15 cellular contexts compared by ENCODE assay signal in the genomic region with DNA sequence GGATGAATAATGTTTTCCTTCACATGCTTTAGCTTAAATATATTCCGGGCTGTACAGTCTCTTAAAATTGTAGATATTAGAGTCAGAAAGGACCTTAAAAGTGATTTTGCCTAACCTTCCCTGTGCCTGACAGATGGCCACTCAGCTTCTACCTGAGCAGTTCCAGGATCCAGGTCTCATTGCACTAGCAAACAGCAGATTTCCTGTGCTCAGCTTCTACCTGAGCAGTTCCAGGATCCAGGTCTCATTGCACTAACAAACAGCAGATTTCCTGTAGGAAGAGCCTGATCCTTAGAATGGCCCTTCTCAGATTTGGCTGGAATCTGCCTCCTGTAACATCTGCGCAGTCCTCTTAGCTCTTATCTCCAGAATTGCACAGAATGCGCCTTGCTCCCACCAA.
DNase-seq lines count a peak whose midpoint lies in the region; ATAC-seq, FAIRE-seq and TF ChIP-seq lines count a peak whose summit lies in the region.
"Had no signal": no experiment of that assay in that cellular context is flagged by ENCODE, and none has a peak within 500 bp of the region (broad histone marks: within the 10 kb centered on the region; RNA-seq: fewer than 3 reads in every experiment).

No MANE protein-coding gene starts in this region.

- H3K36me3 Mint-ChIP-seq in endothelial cell (ENCODE audit: low read depth, unreplicated experiment) = no peaks in the 10 kb centered on the region
- peaks cover 2 to 3% of the 10 kb centered on the region in 2 donors for H3K36me3 Mint-ChIP-seq in CD14-positive monocyte
- H3K36me3 Mint-ChIP-seq: stimulated activated effector memory CD8-positive, alpha-beta T cell treated with anti-CD3 and anti-CD28 coated beads, Interleukin-12 subunit alpha, Interleukin-12 subunit beta, amount 100 ng/mL, for 72 hours had no signal

- peak overlapping the region; percentile 45 for H3K4me2 ChIP-seq in A549
- H3K4me2 ChIP-seq in PC-9 = peak overlapping the region; percentile 48
- H3K4me2 ChIP-seq: GM23338 had no signal

- H3K4me3 ChIP-seq in A549 (no peak overlapping the region), PC-9 (no peak overlapping the region), sigmoid colon (no peak overlapping the region), A673 (ENCODE audit: low read depth, low read length, poor library complexity, severe bottlenecking) (no peak overlapping the region)
- H3K4me3 ChIP-seq: GM23338 had no signal

- no peaks in the 10 kb centered on the region for H3K79me2 ChIP-seq in PC-9 (ENCODE audit: low read depth)

- no peak overlapping the region for H2AFZ ChIP-seq in PC-9
- H2AFZ ChIP-seq: GM23338 had no signal

- H3F3A ChIP-seq in PC-9 (ENCODE audit: insufficient read depth, low read depth) = peaks cover 62% of the 10 kb centered on the region

- DNase-seq in A549 (ENCODE audit: low read depth in 1 of 2, low spot score in 1 of 2) = no peak
- DNase-seq in PC-9 = no peak
- DNase-seq in endothelial cell (ENCODE audit: low spot score) = no peak
- DNase-seq in sigmoid colon = no peak
- no peak for DNase-seq in CD14-positive monocyte (ENCODE audit: low spot score)
- no peak for DNase-seq in A673 (ENCODE audit: low spot score)
- no peak for DNase-seq in NCI-H2227 treated with DMSO at 0.1 percent for 48 hours (lab: John Stamatoyannopoulos, UW)
- DNase-seq: activated naive CD4-positive, alpha-beta T cell treated with Interleukin-2 at 50 U/mL for 16 hours; NCI-H345 had no signal

- ATAC-seq in A549 (no peak), GM18861 (IDR thresholded peaks at IDR 0.05; ENCODE audit: unreplicated experiment) (no peak)
- ATAC-seq: GM23338; stimulated activated effector memory CD8-positive, alpha-beta T cell treated with anti-CD3 and anti-CD28 coated beads, Interleukin-12 subunit alpha, Interleukin-12 subunit beta, amount 100 ng/mL, for 72 hours had no signal

- TF ChIP-seq POLR2A in A549 (IDR thresholded peaks at IDR 0.05; ENCODE audit: low read length) = no peak
- no peak for TF ChIP-seq POLR2A in sigmoid colon (IDR thresholded peaks at IDR 0.05)

- WGBS in A549 (ENCODE audit: missing lambda C conversion rate) = 87% methylated on average over 3 of the region's 3 CpGs
- 89 to 96% methylated on average over 3 of the region's 3 CpGs for WGBS in sigmoid colon, 2 donors

- H3K4me3 Mint-ChIP-seq in endothelial cell (ENCODE audit: unreplicated experiment) = no peak overlapping the region
- H3K4me3 Mint-ChIP-seq in CD14-positive monocyte = no peak overlapping the region
- H3K4me3 Mint-ChIP-seq: brain; GM23338; stimulated activated effector memory CD8-positive, alpha-beta T cell treated with anti-CD3 and anti-CD28 coated beads, Interleukin-12 subunit alpha, Interleukin-12 subunit beta, amount 100 ng/mL, for 72 hours had no signal

- H3K9me3 Mint-ChIP-seq in endothelial cell (ENCODE audit: unreplicated experiment) (no peaks in the 10 kb centered on the region), CD14-positive monocyte (peaks cover 0 to 2% (median 0%) of the 10 kb centered on the region in 7 donors)
- H3K9me3 Mint-ChIP-seq: GM23338; IgD-negative memory B cell; stimulated activated effector memory CD8-positive, alpha-beta T cell treated with anti-CD3 and anti-CD28 coated beads, Interleukin-12 subunit alpha, Interleukin-12 subunit beta, amount 100 ng/mL, for 72 hours had no signal

- CTCF ChIA-PET in A549 (lab: Yijun Ruan, JAX) (interaction anchor here (0.6 to 1.4 kb wide), 4 partner anchors 8 to 1287 kb away, joined by 3 read pairs; no protein-coding TSS in a partner anchor), PC-9 (lab: Charles Lee) (no interaction called here), A673 (lab: Charles Lee) (interaction anchor here (0.6 kb wide), 1 partner anchor 256 kb away, joined by 3 read pairs; no protein-coding TSS in a partner anchor)

- H3K27ac ChIP-seq in A549 = peak overlapping the region; percentile 92 to 93
- H3K27ac ChIP-seq in PC-9 = peak overlapping the region; percentile 83
- peak overlapping the region in 3 of 4 donors; percentile 0 to 73 (median 73) for H3K27ac ChIP-seq in sigmoid colon
- H3K27ac ChIP-seq in A673 (ENCODE audit: low read depth, low read length, poor library complexity, severe bottlenecking) = no peak overlapping the region

- TF ChIP-seq CTCF in A549 (IDR thresholded peaks at IDR 0.05) (no peak), PC-9 (conservative IDR thresholded peaks at IDR 0.05) (no peak), endothelial cell (IDR thresholded peaks at IDR 0.05; ENCODE audit: unreplicated experiment) (no peak), sigmoid colon (IDR thresholded peaks at IDR 0.05) (no peak), CD14-positive monocyte (IDR thresholded peaks at IDR 0.05) (no peak), A673 (conservative IDR thresholded peaks at IDR 0.05; ENCODE audit: low read depth, low read length) (no peak)

- peak overlapping the region; percentile 72 for H3K27ac Mint-ChIP-seq in endothelial cell (ENCODE audit: unreplicated experiment)
- H3K27ac Mint-ChIP-seq in CD14-positive monocyte = no peak overlapping the region
- H3K27ac Mint-ChIP-seq: GM23338; stimulated activated effector memory CD8-positive, alpha-beta T cell treated with anti-CD3 and anti-CD28 coated beads, Interleukin-12 subunit alpha, Interleukin-12 subunit beta, amount 100 ng/mL, for 72 hours had no signal

- no peaks in the 10 kb centered on the region for H4K20me1 ChIP-seq in PC-9 (ENCODE audit: insufficient read depth)

- POLR2A ChIA-PET in A549 (lab: Yijun Ruan, JAX) (interaction anchor here (1.0 kb wide), 1 partner anchor 57 kb away, joined by 3 read pairs; no protein-coding TSS in a partner anchor), PC-9 (lab: Charles Lee; ENCODE audit: unreplicated experiment) (interaction anchor here (0.6 to 0.7 kb wide), 3 partner anchors 9 to 57 kb away, joined by 5 to 7 read pairs (median 5); no protein-coding TSS in a partner anchor), A673 (lab: Charles Lee; ENCODE audit: low non-redundant PET) (no interaction called here)

- H3K27me3 Mint-ChIP-seq in endothelial cell (ENCODE audit: unreplicated experiment) (no peaks in the 10 kb centered on the region), CD14-positive monocyte (ENCODE audit: low read depth in 3 of 3) (no peaks in the 10 kb centered on the region)
- H3K27me3 Mint-ChIP-seq: brain, IgD-negative memory B cell, progenitor cell of endocrine pancreas had no signal

- FAIRE-seq in A549 (lab: Jason Lieb, UNC) = no peak

- H3K9me3 ChIP-seq in A549 (no peaks in the 10 kb centered on the region), PC-9 (ENCODE audit: insufficient read depth, low read depth) (no peaks in the 10 kb centered on the region), sigmoid colon (no peaks in the 10 kb centered on the region), A673 (ENCODE audit: low read depth, low read length, poor library complexity, severe bottlenecking) (no peaks in the 10 kb centered on the region)

- TF ChIP-seq EP300 in A549 (IDR thresholded peaks at IDR 0.05) (no peak), sigmoid colon (IDR thresholded peaks at IDR 0.05) (no peak)

- BruUV-seq in PC-9 (replicated peaks; lab: Mats Ljungman, UMichigan) = no TSS peak
- BruUV-seq in A673 (replicated peaks; lab: Mats Ljungman, UMichigan) = no TSS peak

- intact Hi-C loops in PC-9 (cut with micrococcal nuclease; ENCODE audit: unreplicated experiment) = no loop called here
- intact Hi-C loops in sigmoid colon (cut with DNase I) = no loop called here
- intact Hi-C loops in CD14-positive monocyte (cut with micrococcal nuclease) = no loop called here
- intact Hi-C loops in A673 (cut with micrococcal nuclease; ENCODE audit: unreplicated experiment) = no loop called here

- H3K9me2 ChIP-seq in PC-9 (ENCODE audit: insufficient read depth) = no peaks in the 10 kb centered on the region

- H3K36me3 ChIP-seq in PC-9 (ENCODE audit: low read depth) = no peaks in the 10 kb centered on the region
- H3K36me3 ChIP-seq in sigmoid colon = no peaks in the 10 kb centered on the region
- H3K36me3 ChIP-seq in A673 (ENCODE audit: insufficient read depth, low read length, poor library complexity, severe bottlenecking) = no peaks in the 10 kb centered on the region

- peaks cover 73% of the 10 kb centered on the region for H3K4me1 ChIP-seq in A549
- peaks cover 73% of the 10 kb centered on the region for H3K4me1 ChIP-seq in PC-9 (replicated peaks; ENCODE audit: insufficient read depth)
- H3K4me1 ChIP-seq in sigmoid colon = peaks cover 0 to 27% (median 21%) of the 10 kb centered on the region in 4 donors
- peaks cover 5% of the 10 kb centered on the region for H3K4me1 ChIP-seq in A673 (ENCODE audit: insufficient read depth, low read length, poor library complexity, severe bottlenecking)

- TF ChIP-seq RAD21 in A549 (conservative IDR thresholded peaks at IDR 0.05 in 1 of 2, IDR thresholded peaks at IDR 0.05 in 1 of 2) = no peak

- H3K27me3 ChIP-seq in PC-9 (ENCODE audit: insufficient read depth, low read depth) = no peaks in the 10 kb centered on the region
- H3K27me3 ChIP-seq in sigmoid colon = no peaks in the 10 kb centered on the region
- H3K27me3 ChIP-seq in A673 (replicated peaks; ENCODE audit: insufficient read depth, low read depth, low read length, poor library complexity) = no peaks in the 10 kb centered on the region

- H3K4me1 Mint-ChIP-seq in endothelial cell (ENCODE audit: unreplicated experiment) (peaks cover 38% of the 10 kb centered on the region), CD14-positive monocyte (no peaks in the 10 kb centered on the region)

TF ChIP-seq in A549, 52 proteins besides CTCF, POLR2A, EP300 and RAD21:
- TF ChIP-seq KDM5A (IDR thresholded peaks at IDR 0.05) (no peak), RARB (CRISPR knock-in tag; IDR thresholded peaks at IDR 0.05) (no peak), KDM1A (IDR thresholded peaks at IDR 0.05; ENCODE audit: low read depth) (no peak)
